Comparison of ENCODE assay signal across 26 cellular contexts in genomic region chr13:36493046-36493445, GRCh38.
"Had no signal": no experiment of that assay in that cellular context is flagged by ENCODE, and none has a peak within 500 bp of the region (broad histone marks: within the 10 kb centered on the region; RNA-seq: fewer than 3 reads in every experiment).

No MANE protein-coding gene starts in this region.

- H3K9me3 Mint-ChIP-seq: nephron progenitor cell; stimulated activated naive CD8-positive, alpha-beta T cell treated with anti-CD3 and anti-CD28 coated beads, Interleukin-15, amount 100 ng/mL, for 72 hours had no signal

- H3K9me3 ChIP-seq: gastroesophageal sphincter, heart right ventricle, lower lobe of right lung, ovary, suprapubic skin, transverse colon, upper lobe of right lung, uterus had no signal

- H3K4me1 Mint-ChIP-seq: naive thymus-derived CD8-positive, alpha-beta T cell; nephron progenitor cell; stimulated activated naive CD8-positive, alpha-beta T cell treated with anti-CD3 and anti-CD28 coated beads, Interleukin-15, amount 100 ng/mL, for 72 hours had no signal

- ATAC-seq: effector memory CD8-positive, alpha-beta T cell; foreskin keratinocyte; gastroesophageal sphincter; heart right ventricle; left ventricle myocardium superior; lower lobe of right lung; naive thymus-derived CD8-positive, alpha-beta T cell; sciatic nerve; stimulated activated naive CD8-positive, alpha-beta T cell treated with anti-CD3 and anti-CD28 coated beads, Interleukin-15, amount 100 ng/mL, for 72 hours; upper lobe of right lung had no signal

- H3K4me3 Mint-ChIP-seq: effector memory CD8-positive, alpha-beta T cell; naive thymus-derived CD8-positive, alpha-beta T cell; nephron progenitor cell; stimulated activated naive CD8-positive, alpha-beta T cell treated with anti-CD3 and anti-CD28 coated beads, Interleukin-15, amount 100 ng/mL, for 72 hours had no signal

- H3K36me3 ChIP-seq: gastroesophageal sphincter, heart right ventricle, lower lobe of right lung, ovary, suprapubic skin, transverse colon, upper lobe of right lung, uterus had no signal

- H3K4me2 ChIP-seq: smooth muscle cell had no signal

- H3K4me3 ChIP-seq: coronary artery, gastroesophageal sphincter, heart right ventricle, lower lobe of right lung, ovary, smooth muscle cell, suprapubic skin, transverse colon, upper lobe of right lung, uterus had no signal

- H3K27ac Mint-ChIP-seq: effector memory CD8-positive, alpha-beta T cell; nephron progenitor cell; stimulated activated naive CD8-positive, alpha-beta T cell treated with anti-CD3 and anti-CD28 coated beads, Interleukin-15, amount 100 ng/mL, for 72 hours had no signal

- H3K36me3 Mint-ChIP-seq: naive thymus-derived CD8-positive, alpha-beta T cell had no signal

- H3K4me1 ChIP-seq: foreskin keratinocyte, gastroesophageal sphincter, heart right ventricle, lower lobe of right lung, suprapubic skin, transverse colon, upper lobe of right lung, uterus had no signal

- H3K27ac ChIP-seq: coronary artery, foreskin keratinocyte, gastroesophageal sphincter, heart right ventricle, lower lobe of right lung, ovary, suprapubic skin, transverse colon, upper lobe of right lung, uterus had no signal

- H3K27me3 ChIP-seq: foreskin keratinocyte, gastroesophageal sphincter, ovary, suprapubic skin, transverse colon, upper lobe of right lung, uterus had no signal

- H3K27me3 Mint-ChIP-seq: effector memory CD8-positive, alpha-beta T cell; stimulated activated naive CD8-positive, alpha-beta T cell treated with anti-CD3 and anti-CD28 coated beads, Interleukin-15, amount 100 ng/mL, for 72 hours had no signal

- DNase-seq: dermis blood vessel endothelial cell; effector memory CD8-positive, alpha-beta T cell; glutamatergic neuron; heart right ventricle; hippocampal formation; left ventricle myocardium superior; lower lobe of right lung; naive thymus-derived CD8-positive, alpha-beta T cell; nephron progenitor cell; nucleus accumbens; ovary; stimulated activated CD4-positive, alpha-beta T cell treated with anti-CD3 and anti-CD28 coated beads, Interleukin-12 subunit alpha, Interleukin-12 subunit beta, amount 100 ng/mL, for 4 hours; stimulated activated CD4-positive, alpha-beta T cell treated with anti-CD3 and anti-CD28 coated beads, Interleukin-1b, Interleukin-23, amount 100 ng/mL, for 48 hours; stimulated activated CD4-positive, alpha-beta T cell treated with anti-CD3 and anti-CD28 coated beads, Interleukin-4, amount 100 ng/mL, for 1 hour; stimulated activated CD8-positive, alpha-beta memory T cell treated with anti-CD3 and anti-CD28 coated beads, Interleukin-4, amount 100 ng/mL, for 48 hours; stimulated activated naive CD4-positive, alpha-beta T cell; stimulated activated naive CD8-positive, alpha-beta T cell treated with anti-CD3 and anti-CD28 coated beads, Interleukin-15, amount 100 ng/mL, for 72 hours; transverse colon; upper lobe of right lung; uterus had no signal
